In the genomic region with DNA sequence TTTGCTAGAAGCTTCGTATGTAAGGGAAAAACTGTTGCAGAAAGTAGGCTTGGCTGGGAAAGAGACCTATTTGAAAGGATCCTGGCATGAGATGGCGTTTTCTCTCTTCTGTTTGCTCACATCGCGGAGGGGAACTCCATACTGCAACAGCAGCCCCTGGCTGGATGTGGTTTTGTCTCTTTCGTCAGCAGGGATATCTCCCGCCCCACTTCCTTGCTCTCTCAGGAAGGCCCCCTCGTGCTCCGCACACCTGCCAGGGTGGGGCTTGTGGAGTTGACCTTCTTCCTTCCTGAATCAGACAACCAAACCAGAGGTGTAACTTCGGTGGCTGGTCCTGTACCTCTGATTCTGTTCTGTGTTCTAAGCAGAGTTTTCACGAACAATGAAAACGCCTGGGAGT, we compare ENCODE assay signal across 12 cellular contexts. TPM values are rescaled to one million over a fixed set of nuclear protein-coding genes. Genes with fewer than 3 reads are reported as not detected.
DNase-seq lines count a peak whose midpoint lies in the region; ATAC-seq, FAIRE-seq and TF ChIP-seq lines count a peak whose summit lies in the region.
"Had no signal": no experiment of that assay in that cellular context is flagged by ENCODE, and none has a peak within 500 bp of the region (broad histone marks: within the 10 kb centered on the region; RNA-seq: fewer than 3 reads in every experiment).

No MANE protein-coding gene starts in this region.

- no peaks in the 10 kb centered on the region for H3K27me3 ChIP-seq in left ventricle myocardium inferior (ENCODE audit: low read depth)
- no peaks in the 10 kb centered on the region for H3K27me3 ChIP-seq in subcutaneous abdominal adipose tissue (ENCODE audit: control insufficient read depth in 5 of 5, insufficient read depth in 4 of 5, low read length in 5 of 5)

- no peaks in the 10 kb centered on the region for H3K36me3 ChIP-seq in left ventricle myocardium inferior
- H3K36me3 ChIP-seq in subcutaneous abdominal adipose tissue (ENCODE audit: control insufficient read depth in 5 of 5, insufficient read depth in 5 of 5, low read length in 5 of 5), result no peaks in the 10 kb centered on the region

- H3K27ac Mint-ChIP-seq in dendritic cell treated with granulocyte-macrophage colony-stimulating factor and Interleukin-4, amounts not matched to agents 40 ng/mL and 50 ng/mL, for 4 days, result peak overlapping the region; percentile 82

- H3K9ac ChIP-seq in subcutaneous abdominal adipose tissue (ENCODE audit: low read length in 5 of 5), result no peak overlapping the region

- TF ChIP-seq POLR2A in GM12891 (IDR thresholded peaks at IDR 0.05; ENCODE audit: low read depth, low read length), result no peak

- no peaks in the 10 kb centered on the region for H3K9me3 ChIP-seq in left ventricle myocardium inferior (replicated peaks)
- H3K9me3 ChIP-seq in subcutaneous abdominal adipose tissue (ENCODE audit: control insufficient read depth in 5 of 5, low read length in 5 of 5), result no peaks in the 10 kb centered on the region

- intact Hi-C loops in left ventricle myocardium inferior (cut with micrococcal nuclease) (no loop called here), left cardiac atrium (cut with DNase I) (no loop called here)
- intact Hi-C loops in dendritic cell treated with granulocyte-macrophage colony-stimulating factor and Interleukin-4, amounts not matched to agents 40 ng/mL and 50 ng/mL, for 4 days (cut with micrococcal nuclease), result loop anchor here (10.0 kb wide), 2 partner anchors 509 to 579 kb away; no protein-coding TSS in a partner anchor

- peaks cover 22% of the 10 kb centered on the region for H3K27me3 Mint-ChIP-seq in dendritic cell treated with granulocyte-macrophage colony-stimulating factor and Interleukin-4, amounts not matched to agents 40 ng/mL and 50 ng/mL, for 4 days

- peaks cover 58% of the 10 kb centered on the region for H3K4me1 ChIP-seq in left ventricle myocardium inferior
- peaks cover 5 to 33% (median 23%) of the 10 kb centered on the region in 5 donors for H3K4me1 ChIP-seq in subcutaneous abdominal adipose tissue (ENCODE audit: control insufficient read depth in 5 of 5, insufficient read depth in 5 of 5, low read length in 5 of 5)

- DNase-seq in left ventricle myocardium inferior, result no peak
- DNase-seq in left cardiac atrium, result no peak
- DNase-seq in T-helper 9 cell, result peak; percentile 16
- DNase-seq in GM12891 (ENCODE audit: insufficient read length, low spot score), result no peak
- no peak for DNase-seq in NCI-H524 (lab: John Stamatoyannopoulos, UW)
- DNase-seq: Calu3, posterior cingulate gyrus had no signal

- ATAC-seq in left cardiac atrium (no peak), HG03457 (IDR thresholded peaks at IDR 0.05; ENCODE audit: unreplicated experiment) (no peak)
- ATAC-seq: Panc1 had no signal

- no peaks in the 10 kb centered on the region for H3K9me3 Mint-ChIP-seq in dendritic cell treated with granulocyte-macrophage colony-stimulating factor and Interleukin-4, amounts not matched to agents 40 ng/mL and 50 ng/mL, for 4 days

- no peak for TF ChIP-seq CTCF in left ventricle myocardium inferior (IDR thresholded peaks at IDR 0.05; ENCODE audit: borderline replicate concordance)

- H3K4me3 Mint-ChIP-seq in dendritic cell treated with granulocyte-macrophage colony-stimulating factor and Interleukin-4, amounts not matched to agents 40 ng/mL and 50 ng/mL, for 4 days, result peak overlapping the region; percentile 47

- peak overlapping the region; percentile 75 for H3K27ac ChIP-seq in left ventricle myocardium inferior (replicated peaks)
- H3K27ac ChIP-seq in subcutaneous abdominal adipose tissue (ENCODE audit: low read depth, low read length), result peak overlapping the region; percentile 48
- H3K27ac ChIP-seq: HL-60 had no signal

- no peaks in the 10 kb centered on the region for H3K36me3 Mint-ChIP-seq in dendritic cell treated with granulocyte-macrophage colony-stimulating factor and Interleukin-4, amounts not matched to agents 40 ng/mL and 50 ng/mL, for 4 days (ENCODE audit: low read depth)

- H3K4me3 ChIP-seq in left ventricle myocardium inferior (no peak overlapping the region), subcutaneous abdominal adipose tissue (ENCODE audit: low read depth in 1 of 5, low read length in 5 of 5) (peak overlapping the region in 3 of 5 donors; percentile 6 to 39 (median 36))

- FAIRE-seq in GM12891 (lab: Jason Lieb, UNC), result no peak

- H3K4me1 Mint-ChIP-seq in dendritic cell treated with granulocyte-macrophage colony-stimulating factor and Interleukin-4, amounts not matched to agents 40 ng/mL and 50 ng/mL, for 4 days (ENCODE audit: low read depth), result peaks cover 45% of the 10 kb centered on the region

TF ChIP-seq in GM12891, 5 proteins besides CTCF, POLR2A, EP300 and RAD21:
- no peak for TF ChIP-seq POU2F2 (IDR thresholded peaks at IDR 0.05; ENCODE audit: low read depth, low read length)
- no peak for TF ChIP-seq POLR2AphosphoS5 (IDR thresholded peaks at IDR 0.05; ENCODE audit: low read depth, low read length)
- TF ChIP-seq SPI1 (IDR thresholded peaks at IDR 0.05; ENCODE audit: low read depth, low read length), result no peak
- no peak for TF ChIP-seq PAX5 (IDR thresholded peaks at IDR 0.05; ENCODE audit: insufficient read depth, low read length, severe bottlenecking)
- TF ChIP-seq TAF1 (IDR thresholded peaks at IDR 0.05; ENCODE audit: low read depth, low read length), result no peak

RNA-seq across cellular contexts. Expression of gene MYZAP, which starts 26.4 kb away (rescaled TPM):
- 934 TPM for total RNA-seq in left ventricle myocardium inferior
- 100 to 1,000 TPM; 429 to 452 TPM for total RNA-seq in left cardiac atrium
- not detected for polyA plus RNA-seq in GM12891 (2012; ENCODE audit: low read depth, missing spikeins)
